Comparison of ENCODE assay signal across 9 cellular contexts in genomic region chrX:17377047-17377692, GRCh38. TPM values are rescaled to one million over a fixed set of nuclear protein-coding genes. Genes with fewer than 3 reads are reported as not detected.
A peak's percentile ranks its signal among the peaks of the same experiment; 100 is the strongest.
DNase-seq lines count a peak whose midpoint lies in the region; ATAC-seq and TF ChIP-seq lines count a peak whose summit lies in the region.
"Had no signal": no experiment of that assay in that cellular context is flagged by ENCODE, and none has a peak within 500 bp of the region (broad histone marks: within the 10 kb centered on the region; RNA-seq: fewer than 3 reads in every experiment).

No MANE protein-coding gene starts in this region.

- POLR2A ChIA-PET in BJ (lab: Charles Lee), result no interaction called here
- POLR2A ChIA-PET in activated naive CD8-positive, alpha-beta T cell treated with anti-CD3 and anti-CD28 coated beads, Interleukin-2, amount 10 ng/mL, durations not matched to agents 7 days and 5 days (lab: Charles Lee), result no interaction called here

- H3K36me3 Mint-ChIP-seq in activated naive CD8-positive, alpha-beta T cell treated with anti-CD3 and anti-CD28 coated beads, Interleukin-2, amount 10 ng/mL, durations not matched to agents 7 days and 5 days, result no peaks in the 10 kb centered on the region
- H3K36me3 Mint-ChIP-seq in T-helper 17 cell (ENCODE audit: low read depth), result no peaks in the 10 kb centered on the region
- H3K36me3 Mint-ChIP-seq in stimulated activated effector memory CD8-positive, alpha-beta T cell treated with anti-CD3 and anti-CD28 coated beads, Interleukin-12 subunit alpha, Interleukin-12 subunit beta, amount 100 ng/mL, for 72 hours, result no peaks in the 10 kb centered on the region
- H3K36me3 Mint-ChIP-seq: activated naive CD4-positive, alpha-beta T cell treated with anti-CD3 and anti-CD28 coated beads, Interleukin-2, amount 50 U/mL, for 24 hours had no signal

- H3K27ac Mint-ChIP-seq in activated naive CD8-positive, alpha-beta T cell treated with anti-CD3 and anti-CD28 coated beads, Interleukin-2, amount 10 ng/mL, durations not matched to agents 7 days and 5 days, result no peak overlapping the region
- H3K27ac Mint-ChIP-seq in stimulated activated naive CD8-positive, alpha-beta T cell treated with anti-CD3 and anti-CD28 coated beads, Interleukin-15, amount 100 ng/mL, for 72 hours, result peak overlapping the region; percentile 82 to 90
- no peak overlapping the region for H3K27ac Mint-ChIP-seq in T-helper 17 cell
- H3K27ac Mint-ChIP-seq in stimulated activated effector memory CD8-positive, alpha-beta T cell treated with anti-CD3 and anti-CD28 coated beads, Interleukin-12 subunit alpha, Interleukin-12 subunit beta, amount 100 ng/mL, for 72 hours, result no peak overlapping the region
- H3K27ac Mint-ChIP-seq: activated naive CD4-positive, alpha-beta T cell treated with anti-CD3 and anti-CD28 coated beads, Interleukin-2, amount 50 U/mL, for 24 hours had no signal

- H3K9ac ChIP-seq in iPS-18a (ENCODE audit: low read length), result peak overlapping the region; percentile 25

- DNase-seq in BJ (ENCODE audit: low read depth), result no peak
- DNase-seq in NCI-H128 (lab: John Stamatoyannopoulos, UW; ENCODE audit: unreplicated experiment), result peak; percentile 10
- peak; percentile 29 for DNase-seq in activated naive CD8-positive, alpha-beta T cell treated with anti-CD3 and anti-CD28 coated beads, Interleukin-2, amount 10 ng/mL, durations not matched to agents 7 days and 5 days
- peak; percentile 45 to 70 for DNase-seq in stimulated activated naive CD8-positive, alpha-beta T cell treated with anti-CD3 and anti-CD28 coated beads, Interleukin-15, amount 100 ng/mL, for 72 hours
- DNase-seq in T-helper 17 cell, result no peak
- DNase-seq in stimulated activated effector memory CD8-positive, alpha-beta T cell treated with anti-CD3 and anti-CD28 coated beads, Interleukin-12 subunit alpha, Interleukin-12 subunit beta, amount 100 ng/mL, for 72 hours (ENCODE audit: low spot score in 2 of 2), result no peak

- no peaks in the 10 kb centered on the region for H3K36me3 ChIP-seq in BJ (ENCODE audit: control insufficient read depth, insufficient read depth, low read length)
- no peaks in the 10 kb centered on the region for H3K36me3 ChIP-seq in iPS-18a (ENCODE audit: control insufficient read depth, low read depth, low read length)

- no peak overlapping the region for H3K27ac ChIP-seq in iPS-18a (ENCODE audit: low read length)

- peaks cover 18% of the 10 kb centered on the region for H3K4me1 ChIP-seq in iPS-18a (ENCODE audit: control insufficient read depth, low read depth, low read length)

- CTCF ChIA-PET in BJ (lab: Yijun Ruan, JAX), result no interaction called here

- peak overlapping the region; percentile 35 for H3K4me3 Mint-ChIP-seq in activated naive CD8-positive, alpha-beta T cell treated with anti-CD3 and anti-CD28 coated beads, Interleukin-2, amount 10 ng/mL, durations not matched to agents 7 days and 5 days
- peak overlapping the region; percentile 77 to 81 for H3K4me3 Mint-ChIP-seq in stimulated activated naive CD8-positive, alpha-beta T cell treated with anti-CD3 and anti-CD28 coated beads, Interleukin-15, amount 100 ng/mL, for 72 hours
- H3K4me3 Mint-ChIP-seq in T-helper 17 cell, result no peak overlapping the region
- H3K4me3 Mint-ChIP-seq in stimulated activated effector memory CD8-positive, alpha-beta T cell treated with anti-CD3 and anti-CD28 coated beads, Interleukin-12 subunit alpha, Interleukin-12 subunit beta, amount 100 ng/mL, for 72 hours, result no peak overlapping the region
- H3K4me3 Mint-ChIP-seq: activated naive CD4-positive, alpha-beta T cell treated with anti-CD3 and anti-CD28 coated beads, Interleukin-2, amount 50 U/mL, for 24 hours had no signal

- no peaks in the 10 kb centered on the region for H3K9me3 ChIP-seq in iPS-18a (ENCODE audit: control insufficient read depth, low read depth, low read length)
- H3K9me3 ChIP-seq in T-helper 17 cell (ENCODE audit: control insufficient read depth, low read length, poor library complexity, severe bottlenecking), result no peaks in the 10 kb centered on the region

- H3K4me1 Mint-ChIP-seq in activated naive CD8-positive, alpha-beta T cell treated with anti-CD3 and anti-CD28 coated beads, Interleukin-2, amount 10 ng/mL, durations not matched to agents 7 days and 5 days, result peaks cover 2% of the 10 kb centered on the region
- H3K4me1 Mint-ChIP-seq in stimulated activated naive CD8-positive, alpha-beta T cell treated with anti-CD3 and anti-CD28 coated beads, Interleukin-15, amount 100 ng/mL, for 72 hours, result peaks cover 23% of the 10 kb centered on the region
- no peaks in the 10 kb centered on the region for H3K4me1 Mint-ChIP-seq in T-helper 17 cell
- H3K4me1 Mint-ChIP-seq in stimulated activated effector memory CD8-positive, alpha-beta T cell treated with anti-CD3 and anti-CD28 coated beads, Interleukin-12 subunit alpha, Interleukin-12 subunit beta, amount 100 ng/mL, for 72 hours, result no peaks in the 10 kb centered on the region

- TF ChIP-seq CTCF in BJ (IDR thresholded peaks at IDR 0.05; ENCODE audit: insufficient read depth, low read depth, low read length), result no peak

- peaks cover 34% of the 10 kb centered on the region for H3K27me3 Mint-ChIP-seq in activated naive CD8-positive, alpha-beta T cell treated with anti-CD3 and anti-CD28 coated beads, Interleukin-2, amount 10 ng/mL, durations not matched to agents 7 days and 5 days
- H3K27me3 Mint-ChIP-seq in stimulated activated naive CD8-positive, alpha-beta T cell treated with anti-CD3 and anti-CD28 coated beads, Interleukin-15, amount 100 ng/mL, for 72 hours, result peaks cover 61% of the 10 kb centered on the region
- peaks cover 5% of the 10 kb centered on the region for H3K27me3 Mint-ChIP-seq in T-helper 17 cell

- H3K9me3 Mint-ChIP-seq in activated naive CD8-positive, alpha-beta T cell treated with anti-CD3 and anti-CD28 coated beads, Interleukin-2, amount 10 ng/mL, durations not matched to agents 7 days and 5 days, result peaks cover 4% of the 10 kb centered on the region
- H3K9me3 Mint-ChIP-seq in stimulated activated naive CD8-positive, alpha-beta T cell treated with anti-CD3 and anti-CD28 coated beads, Interleukin-15, amount 100 ng/mL, for 72 hours, result peaks cover 12 to 14% of the 10 kb centered on the region in 2 donors
- peaks cover 4% of the 10 kb centered on the region for H3K9me3 Mint-ChIP-seq in stimulated activated effector memory CD8-positive, alpha-beta T cell treated with anti-CD3 and anti-CD28 coated beads, Interleukin-12 subunit alpha, Interleukin-12 subunit beta, amount 100 ng/mL, for 72 hours

- H3K27me3 ChIP-seq in BJ (ENCODE audit: control insufficient read depth, insufficient read depth, low read length), result no peaks in the 10 kb centered on the region
- H3K27me3 ChIP-seq in iPS-18a (ENCODE audit: control insufficient read depth, insufficient read depth, low read length), result peaks cover 39% of the 10 kb centered on the region

- H3K4me3 ChIP-seq in BJ (ENCODE audit: low read depth, low read length), result peak overlapping the region; percentile 74
- H3K4me3 ChIP-seq in iPS-18a (ENCODE audit: low read length), result peak overlapping the region; percentile 73

- ATAC-seq in activated naive CD8-positive, alpha-beta T cell treated with anti-CD3 and anti-CD28 coated beads, Interleukin-2, amount 10 ng/mL, durations not matched to agents 7 days and 5 days (ENCODE audit: low read depth), result peak; percentile 58
- peak; percentile 80 for ATAC-seq in stimulated activated naive CD8-positive, alpha-beta T cell treated with anti-CD3 and anti-CD28 coated beads, Interleukin-15, amount 100 ng/mL, for 72 hours
- ATAC-seq in T-helper 17 cell (no peak), GM21526 (IDR thresholded peaks at IDR 0.05; ENCODE audit: low FRiP score, unreplicated experiment) (no peak)
- ATAC-seq in stimulated activated effector memory CD8-positive, alpha-beta T cell treated with anti-CD3 and anti-CD28 coated beads, Interleukin-12 subunit alpha, Interleukin-12 subunit beta, amount 100 ng/mL, for 72 hours, result no peak

RNA-seq across cellular contexts. Expression of gene NHS, which starts 2.2 kb away (rescaled TPM):
- 2.2 and 2.7 TPM in 2 replicates for polyA plus RNA-seq in BJ (2011; rRNA removed)
- polyA minus RNA-seq in BJ (2011; rRNA and poly(A)+ RNA removed), result 3.0 and 4.3 TPM in 2 replicates
- total RNA-seq in activated naive CD8-positive, alpha-beta T cell treated with anti-CD3 and anti-CD28 coated beads, Interleukin-2, amount 10 ng/mL, durations not matched to agents 7 days and 5 days, result 1 to 10 TPM; 1.2 to 1.8 TPM
- under 1 TPM in 1 of 2 donors, not detected in 1; 0.07 TPM for total RNA-seq in T-helper 17 cell

Comparison
In these comparisons a context has a peak if more than half of its experiments do, and no peak if none do; other contexts are left out.
1. DNase-seq: peak in NCI-H128 (single experiment), activated naive CD8-positive, alpha-beta T cell treated with anti-CD3 and anti-CD28 coated beads, Interleukin-2, amount 10 ng/mL, durations not matched to agents 7 days and 5 days (single experiment) and stimulated activated naive CD8-positive, alpha-beta T cell treated with anti-CD3 and anti-CD28 coated beads, Interleukin-15, amount 100 ng/mL, for 72 hours (2 of 2); none in BJ (single experiment), T-helper 17 cell (0 of 3) and stimulated activated effector memory CD8-positive, alpha-beta T cell treated with anti-CD3 and anti-CD28 coated beads, Interleukin-12 subunit alpha, Interleukin-12 subunit beta, amount 100 ng/mL, for 72 hours (0 of 2).
2. ATAC-seq: peak in activated naive CD8-positive, alpha-beta T cell treated with anti-CD3 and anti-CD28 coated beads, Interleukin-2, amount 10 ng/mL, durations not matched to agents 7 days and 5 days (single experiment) and stimulated activated naive CD8-positive, alpha-beta T cell treated with anti-CD3 and anti-CD28 coated beads, Interleukin-15, amount 100 ng/mL, for 72 hours (single experiment); none in T-helper 17 cell (single experiment), stimulated activated effector memory CD8-positive, alpha-beta T cell treated with anti-CD3 and anti-CD28 coated beads, Interleukin-12 subunit alpha, Interleukin-12 subunit beta, amount 100 ng/mL, for 72 hours (single experiment) and GM21526 (single experiment).
3. H3K27ac Mint-ChIP-seq: peak in stimulated activated naive CD8-positive, alpha-beta T cell treated with anti-CD3 and anti-CD28 coated beads, Interleukin-15, amount 100 ng/mL, for 72 hours (2 of 2); none in activated naive CD8-positive, alpha-beta T cell treated with anti-CD3 and anti-CD28 coated beads, Interleukin-2, amount 10 ng/mL, durations not matched to agents 7 days and 5 days (single experiment), T-helper 17 cell (single experiment) and stimulated activated effector memory CD8-positive, alpha-beta T cell treated with anti-CD3 and anti-CD28 coated beads, Interleukin-12 subunit alpha, Interleukin-12 subunit beta, amount 100 ng/mL, for 72 hours (single experiment).
4. H3K4me3 Mint-ChIP-seq: peak in activated naive CD8-positive, alpha-beta T cell treated with anti-CD3 and anti-CD28 coated beads, Interleukin-2, amount 10 ng/mL, durations not matched to agents 7 days and 5 days (single experiment) and stimulated activated naive CD8-positive, alpha-beta T cell treated with anti-CD3 and anti-CD28 coated beads, Interleukin-15, amount 100 ng/mL, for 72 hours (2 of 2); none in T-helper 17 cell (single experiment) and stimulated activated effector memory CD8-positive, alpha-beta T cell treated with anti-CD3 and anti-CD28 coated beads, Interleukin-12 subunit alpha, Interleukin-12 subunit beta, amount 100 ng/mL, for 72 hours (single experiment).